1 cellular context compared by ENCODE assay signal in the genomic region with DNA sequence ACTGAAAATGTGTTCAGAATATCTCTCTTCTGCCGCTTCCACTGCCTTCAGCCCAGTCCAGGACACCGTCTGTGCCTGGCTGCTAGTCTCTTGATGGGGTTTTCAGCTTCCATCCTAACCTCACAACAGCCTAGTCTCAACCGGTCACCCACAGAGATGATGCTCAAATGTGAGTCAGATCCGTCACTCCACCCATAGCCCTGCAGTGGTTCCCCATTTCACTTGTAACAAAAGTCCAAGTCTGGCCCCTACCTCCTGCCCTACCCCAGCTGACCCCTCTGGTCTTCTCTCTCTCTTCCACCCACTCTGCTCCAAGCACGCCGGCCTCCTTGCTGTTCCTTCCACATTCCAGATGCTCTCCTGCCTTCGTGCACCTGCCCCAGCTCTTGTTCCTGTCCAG.
TF ChIP-seq lines count a peak whose summit lies in the region.

No MANE protein-coding gene starts in this region.

TF ChIP-seq in GM12878, 131 proteins besides CTCF, POLR2A, EP300 and RAD21:
- no peak for TF ChIP-seq CBX5 (IDR thresholded peaks at IDR 0.05; ENCODE audit: low read depth)
- no peak for TF ChIP-seq ZNF207 (IDR thresholded peaks at IDR 0.05; ENCODE audit: borderline replicate concordance)
- TF ChIP-seq JUND (IDR thresholded peaks at IDR 0.05; ENCODE audit: low read depth, low read length): no peak
- TF ChIP-seq NR2C1 (IDR thresholded peaks at IDR 0.05): no peak
- TF ChIP-seq SMARCA5 (IDR thresholded peaks at IDR 0.05): no peak
- no peak for TF ChIP-seq GATAD2B (conservative IDR thresholded peaks at IDR 0.05; ENCODE audit: low read depth)
- TF ChIP-seq SREBF1 (IDR thresholded peaks at IDR 0.05; ENCODE audit: low read length): no peak
- TF ChIP-seq, protein P1, sequence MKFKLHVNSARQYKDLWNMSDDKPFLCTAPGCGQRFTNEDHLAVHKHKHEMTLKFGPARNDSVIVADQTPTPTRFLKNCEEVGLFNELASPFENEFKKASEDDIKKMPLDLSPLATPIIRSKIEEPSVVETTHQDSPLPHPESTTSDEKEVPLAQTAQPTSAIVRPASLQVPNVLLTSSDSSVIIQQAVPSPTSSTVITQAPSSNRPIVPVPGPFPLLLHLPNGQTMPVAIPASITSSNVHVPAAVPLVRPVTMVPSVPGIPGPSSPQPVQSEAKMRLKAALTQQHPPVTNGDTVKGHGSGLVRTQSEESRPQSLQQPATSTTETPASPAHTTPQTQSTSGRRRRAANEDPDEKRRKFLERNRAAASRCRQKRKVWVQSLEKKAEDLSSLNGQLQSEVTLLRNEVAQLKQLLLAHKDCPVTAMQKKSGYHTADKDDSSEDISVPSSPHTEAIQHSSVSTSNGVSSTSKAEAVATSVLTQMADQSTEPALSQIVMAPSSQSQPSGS (IDR thresholded peaks at IDR 0.05; ENCODE audit: low read length): no peak
- TF ChIP-seq SRF (IDR thresholded peaks at IDR 0.05; ENCODE audit: low read depth in 2 of 2, low read length in 2 of 2): no peak
- no peak for TF ChIP-seq FOS (IDR thresholded peaks at IDR 0.05; ENCODE audit: borderline replicate concordance, extremely low read depth, insufficient read length)
- TF ChIP-seq, protein P2, sequence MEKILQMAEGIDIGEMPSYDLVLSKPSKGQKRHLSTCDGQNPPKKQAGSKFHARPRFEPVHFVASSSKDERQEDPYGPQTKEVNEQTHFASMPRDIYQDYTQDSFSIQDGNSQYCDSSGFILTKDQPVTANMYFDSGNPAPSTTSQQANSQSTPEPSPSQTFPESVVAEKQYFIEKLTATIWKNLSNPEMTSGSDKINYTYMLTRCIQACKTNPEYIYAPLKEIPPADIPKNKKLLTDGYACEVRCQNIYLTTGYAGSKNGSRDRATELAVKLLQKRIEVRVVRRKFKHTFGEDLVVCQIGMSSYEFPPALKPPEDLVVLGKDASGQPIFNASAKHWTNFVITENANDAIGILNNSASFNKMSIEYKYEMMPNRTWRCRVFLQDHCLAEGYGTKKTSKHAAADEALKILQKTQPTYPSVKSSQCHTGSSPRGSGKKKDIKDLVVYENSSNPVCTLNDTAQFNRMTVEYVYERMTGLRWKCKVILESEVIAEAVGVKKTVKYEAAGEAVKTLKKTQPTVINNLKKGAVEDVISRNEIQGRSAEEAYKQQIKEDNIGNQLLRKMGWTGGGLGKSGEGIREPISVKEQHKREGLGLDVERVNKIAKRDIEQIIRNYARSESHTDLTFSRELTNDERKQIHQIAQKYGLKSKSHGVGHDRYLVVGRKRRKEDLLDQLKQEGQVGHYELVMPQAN (conservative IDR thresholded peaks at IDR 0.05): no peak
- TF ChIP-seq HDAC6 (IDR thresholded peaks at IDR 0.05; ENCODE audit: unreplicated experiment): no peak
- no peak for TF ChIP-seq EZH2 (IDR thresholded peaks at IDR 0.05; ENCODE audit: borderline replicate concordance, control insufficient read depth, low read depth, low read length)
- TF ChIP-seq SUPT20H (IDR thresholded peaks at IDR 0.05; ENCODE audit: borderline replicate concordance, control insufficient read depth, low read depth, low read length): no peak
- TF ChIP-seq, protein P3, sequence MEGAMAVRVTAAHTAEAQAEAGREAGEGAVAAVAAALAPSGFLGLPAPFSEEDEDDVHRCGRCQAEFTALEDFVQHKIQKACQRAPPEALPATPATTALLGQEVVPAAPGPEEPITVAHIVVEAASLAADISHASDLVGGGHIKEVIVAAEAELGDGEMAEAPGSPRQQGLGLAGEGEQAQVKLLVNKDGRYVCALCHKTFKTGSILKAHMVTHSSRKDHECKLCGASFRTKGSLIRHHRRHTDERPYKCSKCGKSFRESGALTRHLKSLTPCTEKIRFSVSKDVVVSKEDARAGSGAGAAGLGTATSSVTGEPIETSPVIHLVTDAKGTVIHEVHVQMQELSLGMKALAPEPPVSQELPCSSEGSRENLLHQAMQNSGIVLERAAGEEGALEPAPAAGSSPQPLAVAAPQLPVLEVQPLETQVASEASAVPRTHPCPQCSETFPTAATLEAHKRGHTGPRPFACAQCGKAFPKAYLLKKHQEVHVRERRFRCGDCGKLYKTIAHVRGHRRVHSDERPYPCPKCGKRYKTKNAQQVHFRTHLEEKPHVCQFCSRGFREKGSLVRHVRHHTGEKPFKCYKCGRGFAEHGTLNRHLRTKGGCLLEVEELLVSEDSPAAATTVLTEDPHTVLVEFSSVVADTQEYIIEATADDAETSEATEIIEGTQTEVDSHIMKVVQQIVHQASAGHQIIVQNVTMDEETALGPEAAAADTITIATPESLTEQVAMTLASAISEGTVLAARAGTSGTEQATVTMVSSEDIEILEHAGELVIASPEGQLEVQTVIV (IDR thresholded peaks at IDR 0.05; ENCODE audit: borderline replicate concordance, partially characterized antibody): no peak
- TF ChIP-seq MEF2B (IDR thresholded peaks at IDR 0.05; ENCODE audit: partially characterized antibody, poor library complexity, severe bottlenecking): no peak
